8 cellular contexts compared by ENCODE assay signal in genomic region chr1:1407101-1407956, GRCh38. TPM values are rescaled to one million over a fixed set of nuclear protein-coding genes. Genes with fewer than 3 reads are reported as not detected.
DNase-seq lines count a peak whose midpoint lies in the region; ATAC-seq, FAIRE-seq and TF ChIP-seq lines count a peak whose summit lies in the region.

Gene MRPL20 (minus strand): TSS chr1:1407293. CDS start chr1:1407217, 76 bp downstream.

- peaks cover 0 to 4% (median under 1%) of the 10 kb centered on the region in 8 donors for H3K9me3 ChIP-seq in spleen

- H3K4me1 ChIP-seq in spleen: peaks cover 20 to 71% (median 52%) of the 10 kb centered on the region in 6 donors

- peak within 1 kb of the TSS; percentile 90 for H3K4me3 ChIP-seq in bronchial epithelial cell (ENCODE audit: low read depth, low read length)
- H3K4me3 ChIP-seq in spleen: peak within 1 kb of the TSS; percentile 76 to 100 (median 100)

- DNase-seq in AG08396 (ENCODE audit: low spot score) (peak; percentile 97), NCI-H226 (peak; percentile 92), WTC11 (ENCODE audit: low spot score) (peak; percentile 89), bronchial epithelial cell (ENCODE audit: low read depth) (peak; percentile 81), immature natural killer cell (peak; percentile 95 to 96 (median 95)), spleen (peak; percentile 97)

- peak within 1 kb of the TSS; percentile 87 for H3K4me3 Mint-ChIP-seq in WTC11
- H3K4me3 Mint-ChIP-seq in immature natural killer cell: peak within 1 kb of the TSS; percentile 91 to 94 (median 93)

- peaks cover 43% of the 10 kb centered on the region for H3K4me1 Mint-ChIP-seq in WTC11
- H3K4me1 Mint-ChIP-seq in immature natural killer cell: peaks cover 26 to 36% of the 10 kb centered on the region in 2 donors

- H3K36me3 Mint-ChIP-seq in WTC11 (peaks cover 46% of the 10 kb centered on the region), immature natural killer cell (peaks cover 6 to 12% (median 7%) of the 10 kb centered on the region in 3 donors)

- TF ChIP-seq CTCF in WTC11 (IDR thresholded peaks at IDR 0.05) (no peak), bronchial epithelial cell (IDR thresholded peaks at IDR 0.05; ENCODE audit: insufficient read depth, low read length, severe bottlenecking) (peak; percentile 14), spleen (IDR thresholded peaks at IDR 0.05 in 8 of 11, conservative IDR thresholded peaks at IDR 0.05 in 3 of 11) (peak in 2 of 11 experiments; percentile 19 to 23)

- H3K36me3 ChIP-seq in bronchial epithelial cell (ENCODE audit: control insufficient read depth, insufficient read depth, low read length): peaks cover 14% of the 10 kb centered on the region
- H3K36me3 ChIP-seq in spleen: peaks cover 0 to 50% (median 34%) of the 10 kb centered on the region in 6 donors

- FAIRE-seq in bronchial epithelial cell (lab: Jason Lieb, UNC): no peak

- in situ Hi-C loops in GM18951 (cut with MboI; ENCODE audit: low sequenced_read_pairs, unreplicated experiment): no loop called here

- ATAC-seq in HG03175 (IDR thresholded peaks at IDR 0.05; ENCODE audit: unreplicated experiment) (peak; percentile 90), WTC11 (peak; percentile 75)

- TF ChIP-seq POLR2A in GM18951 (IDR thresholded peaks at IDR 0.05; ENCODE audit: extremely low read depth, insufficient read depth, insufficient read length) (peak; percentile 91), spleen (IDR thresholded peaks at IDR 0.05) (peak; percentile 45 to 73 (median 69))

- WGBS in spleen, 5 donors: 0 to 1% (median 0%) methylated on average over 59 to 96 of the region's 96 CpGs

- peak within 1 kb of the TSS; percentile 86 to 94 (median 90) for H3K27ac ChIP-seq in spleen

- peak within 1 kb of the TSS; percentile 84 for H3K27ac Mint-ChIP-seq in WTC11
- H3K27ac Mint-ChIP-seq in immature natural killer cell: peak within 1 kb of the TSS; percentile 76 to 94 (median 91)

- POLR2A ChIA-PET in WTC11 (lab: Charles Lee): interaction anchor here (0.6 to 1.8 kb wide), 7 partner anchors 8 to 32 kb away, joined by 3 to 7 read pairs (median 5); partner anchors contain the start of genes AURKAIP1, CCNL2 and VWA1

- peaks cover 8% of the 10 kb centered on the region for H3K9me3 Mint-ChIP-seq in WTC11
- peaks cover 0 to 2% (median 0%) of the 10 kb centered on the region in 6 donors for H3K9me3 Mint-ChIP-seq in immature natural killer cell

- H3K27me3 Mint-ChIP-seq in WTC11 (ENCODE audit: low read depth) (peaks cover 4% of the 10 kb centered on the region; the same call in 1 of the 2 replicates), immature natural killer cell (ENCODE audit: low read depth in 3 of 3) (peaks cover 5 to 9% (median 5%) of the 10 kb centered on the region in 3 donors)

- CTCF ChIA-PET in WTC11 (lab: Charles Lee): interaction anchor here (0.5 to 1.6 kb wide), 10 partner anchors 8 to 177 kb away, joined by 3 to 7 read pairs (median 4); partner anchors contain the start of gene CCNL2

- no peaks in the 10 kb centered on the region for H3K27me3 ChIP-seq in bronchial epithelial cell (ENCODE audit: control insufficient read depth, insufficient read depth, low read length)
- H3K27me3 ChIP-seq in spleen (replicated peaks in 1 of 7): no peaks in the 10 kb centered on the region

- intact Hi-C loops in spleen (cut with DNase I; ENCODE audit: low total_unique reads): no loop called here

TF ChIP-seq in WTC11, 78 proteins besides CTCF, POLR2A, EP300 and RAD21 (continues in another document):
- TF ChIP-seq E2F1 (CRISPR knock-in tag; IDR thresholded peaks at IDR 0.05): 0 out of 2 replicates have a peak, but pooled peaks have one; percentile 62
- TF ChIP-seq PRDM15 (CRISPR knock-in tag; IDR thresholded peaks at IDR 0.05): no peak
- TF ChIP-seq AFF4 (CRISPR knock-in tag; IDR thresholded peaks at IDR 0.05; ENCODE audit: borderline replicate concordance): no peak
- TF ChIP-seq ZBTB43 (CRISPR knock-in tag; IDR thresholded peaks at IDR 0.05): peak; percentile 92
- peak; percentile 84 for TF ChIP-seq ZNF232 (CRISPR knock-in tag; IDR thresholded peaks at IDR 0.05)
- TF ChIP-seq USF2 (CRISPR knock-in tag; IDR thresholded peaks at IDR 0.05): peak; percentile 77
- TF ChIP-seq FOXK1 (CRISPR knock-in tag; IDR thresholded peaks at IDR 0.05): peak; percentile 99
- TF ChIP-seq CBFB (CRISPR knock-in tag; IDR thresholded peaks at IDR 0.05; ENCODE audit: low read depth): peak; percentile 78; the same call in 1 of the 2 replicates

RNA-seq across cellular contexts. Expression of gene MRPL20, which starts in this region (rescaled TPM):
- total RNA-seq in WTC11 (2021): 126 to 156 TPM (median 134 TPM) in 3 replicates
- total RNA-seq in bronchial epithelial cell: 46.3 and 50.4 TPM in 2 replicates
- polyA plus RNA-seq in immature natural killer cell: 100 to 1,000 TPM; 167 to 194 (median 182) TPM
- total RNA-seq in spleen: 100 to 1,000 TPM in 3 of 7 donors, 10 to 100 TPM in 4; 67.4 to 144 (median 91.3) TPM
- polyA plus RNA-seq in spleen: 100 to 1,000 TPM; 101 to 168 (median 122) TPM

Comparison
In these comparisons a context has a peak if more than half of its experiments do, and no peak if none do; other contexts are left out.
1. Peak in every context shown above with its lines: DNase-seq, ATAC-seq, H3K4me3 ChIP-seq and H3K27ac ChIP-seq.